ENCODE assay signal across 8 cellular contexts in genomic region chr1:248837045-248837793, GRCh38. TPM values are rescaled to one million over a fixed set of nuclear protein-coding genes. Genes with fewer than 3 reads are reported as not detected.
DNase-seq lines count a peak whose midpoint lies in the region; ATAC-seq and TF ChIP-seq lines count a peak whose summit lies in the region.

No MANE protein-coding gene starts in this region.

- no peak for TF ChIP-seq RAD21 in HCT116 (IDR thresholded peaks at IDR 0.05; ENCODE audit: low read depth)

- TF ChIP-seq POLR2A in HCT116 (IDR thresholded peaks at IDR 0.05; ENCODE audit: borderline replicate concordance, extremely low read depth, insufficient read depth, insufficient read length), result no peak

- CTCF ChIA-PET in AG04450 (lab: Charles Lee), result interaction anchor here (1.3 to 1.8 kb wide), 2 partner anchors 10 to 11 kb away, joined by 3 to 16 read pairs; no protein-coding TSS in a partner anchor
- CTCF ChIA-PET in HCT116 (lab: Charles Lee), result interaction anchor here (1.0 to 2.9 kb wide), 5 partner anchors 9 to 141 kb away, joined by 3 to 24 read pairs (median 6); partner anchors contain the start of genes SH3BP5L and ZNF692
- CTCF ChIA-PET in mammary epithelial cell (lab: Charles Lee; ENCODE audit: low non-redundant PET), result no interaction called here

- DNase-seq in AG04450 (ENCODE audit: low read depth, low spot score) (no peak), HCT116 (ENCODE audit: low read depth, low spot score) (no peak), mammary epithelial cell (no peak), GOT3 (lab: John Stamatoyannopoulos, UW) (no peak)

- H3K27ac ChIP-seq in AG04450 (ENCODE audit: low read depth, low read length) (peak overlapping the region; percentile 21), HCT116 (ENCODE audit: low read depth, low read length) (peak overlapping the region; percentile 97), mammary epithelial cell (ENCODE audit: insufficient read depth, low read depth, low read length) (peak overlapping the region; percentile 12), mucosa of rectum (ENCODE audit: low read depth in 2 of 2, low read length in 2 of 2) (peak overlapping the region; percentile 100)

- WGBS in mammary epithelial cell (ENCODE audit: low coverage, missing lambda C conversion rate), result 60% methylated on average over 10 of the region's 11 CpGs

- intact Hi-C loops in HCT116 (cut with micrococcal nuclease), result no loop called here
- intact Hi-C loops in mammary epithelial cell (cut with micrococcal nuclease), result no loop called here

- H3K9ac ChIP-seq in HCT116 (ENCODE audit: low read length) (peak overlapping the region; percentile 88), mammary epithelial cell (ENCODE audit: insufficient read depth, low read length) (peak overlapping the region; percentile 30), mucosa of rectum (ENCODE audit: low read depth in 1 of 2, low read length in 2 of 2) (peak overlapping the region; percentile 89 to 100)

- H3K4me2 ChIP-seq in HCT116 (ENCODE audit: low read length) (peak overlapping the region; percentile 84), mammary epithelial cell (ENCODE audit: insufficient read depth, low read depth, low read length) (peak overlapping the region; percentile 94)

- no peak for TF ChIP-seq CTCF in AG04450 (IDR thresholded peaks at IDR 0.05; ENCODE audit: low read depth, low read length)
- TF ChIP-seq CTCF in HCT116 (IDR thresholded peaks at IDR 0.05 in 2 of 3, conservative IDR thresholded peaks at IDR 0.05 in 1 of 3; ENCODE audit: borderline replicate concordance in 1 of 3, insufficient read depth in 1 of 3, low read depth in 2 of 3, low read length in 2 of 3), result no peak
- TF ChIP-seq CTCF in mammary epithelial cell (conservative IDR thresholded peaks at IDR 0.05 in 1 of 2, IDR thresholded peaks at IDR 0.05 in 1 of 2; ENCODE audit: extremely low read depth in 1 of 2, insufficient read depth in 1 of 2, low read depth in 1 of 2, low read length in 2 of 2), result no peak

- H3K9me3 ChIP-seq in AG04450 (ENCODE audit: control insufficient read depth, insufficient read depth, low read length), result no peaks in the 10 kb centered on the region; the same call in 1 of the 2 replicates
- H3K9me3 ChIP-seq in HCT116 (ENCODE audit: control insufficient read depth in 1 of 2, insufficient read depth in 1 of 2, low read depth in 1 of 2, low read length in 2 of 2), result no peaks in the 10 kb centered on the region
- no peaks in the 10 kb centered on the region for H3K9me3 ChIP-seq in mammary epithelial cell (replicated peaks; ENCODE audit: insufficient read depth, low read length)
- H3K9me3 ChIP-seq in mucosa of rectum (ENCODE audit: control insufficient read depth in 2 of 2, low read length in 2 of 2), result no peaks in the 10 kb centered on the region

- H3K36me3 ChIP-seq in HCT116 (ENCODE audit: control insufficient read depth in 1 of 2, insufficient read depth in 2 of 2, low read length in 2 of 2) (no peaks in the 10 kb centered on the region), mammary epithelial cell (ENCODE audit: insufficient read depth, low read length) (no peaks in the 10 kb centered on the region), mucosa of rectum (ENCODE audit: control insufficient read depth in 2 of 2, insufficient read depth in 2 of 2, low read length in 2 of 2) (no peaks in the 10 kb centered on the region)

- in situ Hi-C loops in mammary epithelial cell (cut with MboI; ENCODE audit: low sequenced_read_pairs in 2 of 2), result no loop called here

- no peak for ATAC-seq in HCT116
- ATAC-seq in GM18867 (IDR thresholded peaks at IDR 0.05; ENCODE audit: unreplicated experiment), result no peak
- no peak for ATAC-seq in HG03097 (IDR thresholded peaks at IDR 0.05; ENCODE audit: low FRiP score, unreplicated experiment)
- no peak for ATAC-seq in esophagus mucosa

- peak overlapping the region; percentile 71 for H3K4me3 ChIP-seq in AG04450 (ENCODE audit: low read depth, low read length)
- peak overlapping the region; percentile 69 to 84 for H3K4me3 ChIP-seq in HCT116 (replicated peaks in 1 of 2; ENCODE audit: low read depth in 1 of 2, low read length in 2 of 2)
- H3K4me3 ChIP-seq in mammary epithelial cell (replicated peaks in 1 of 3; ENCODE audit: insufficient read depth in 1 of 3, low read depth in 2 of 3, low read length in 3 of 3), result peak overlapping the region; percentile 63 to 76 (median 66)
- H3K4me3 ChIP-seq in mucosa of rectum (ENCODE audit: low read length in 2 of 2), result peak overlapping the region; percentile 82 to 86

- RAD21 ChIA-PET in HCT116 (lab: Charles Lee; ENCODE audit: low non-redundant PET in 1 of 2, low total read pairs in 2 of 2, uncharacterized antibody in 2 of 2, unreplicated experiment in 2 of 2), result interaction anchor here in 1 of 2 experiments (1.1 kb wide), 1 partner anchor 11 kb away, joined by 4 read pairs; the partner anchor contains the start of gene SH3BP5L

- BruUV-seq in HCT116 (replicated peaks; lab: Mats Ljungman, UMichigan) (TSS peak; percentile 89), mammary epithelial cell (replicated peaks; lab: Mats Ljungman, UMichigan) (no TSS peak)

- dilution Hi-C loops in mammary epithelial cell (cut with HindIII; ENCODE audit: low sequenced_read_pairs), result no loop called here

- H4K20me1 ChIP-seq in HCT116 (ENCODE audit: insufficient read depth), result no peaks in the 10 kb centered on the region
- no peaks in the 10 kb centered on the region for H4K20me1 ChIP-seq in mammary epithelial cell (ENCODE audit: insufficient read depth, low read length)

- H3K4me1 ChIP-seq in HCT116 (ENCODE audit: control insufficient read depth in 1 of 2, insufficient read depth in 2 of 2, low read length in 2 of 2) (peaks cover 5 to 24% of the 10 kb centered on the region in 2 experiments; a peak in 3 of 4 replicates), mammary epithelial cell (ENCODE audit: insufficient read depth, low read length) (peaks cover 25% of the 10 kb centered on the region), mucosa of rectum (ENCODE audit: control insufficient read depth in 2 of 2, insufficient read depth in 2 of 2, low read length in 2 of 2) (peaks cover 10 to 11% of the 10 kb centered on the region in 2 donors)

- no peaks in the 10 kb centered on the region for H3K9me2 ChIP-seq in HCT116 (ENCODE audit: insufficient read depth)

- H3K79me2 ChIP-seq in HCT116 (ENCODE audit: insufficient read depth, low read length) (peaks cover 26% of the 10 kb centered on the region), mammary epithelial cell (ENCODE audit: insufficient read depth, low read length) (peaks cover 33% of the 10 kb centered on the region)

- H2AFZ ChIP-seq in HCT116 (ENCODE audit: low read depth, low read length, poor library complexity, severe bottlenecking), result no peak overlapping the region
- H2AFZ ChIP-seq in mammary epithelial cell (ENCODE audit: low read depth, low read length), result peak overlapping the region; percentile 92

- H3K27me3 ChIP-seq in AG04450 (ENCODE audit: control insufficient read depth, insufficient read depth, low read length) (no peaks in the 10 kb centered on the region), HCT116 (ENCODE audit: insufficient read depth, low read length) (no peaks in the 10 kb centered on the region), mammary epithelial cell (ENCODE audit: insufficient read depth, low read length) (no peaks in the 10 kb centered on the region), mucosa of rectum (ENCODE audit: control insufficient read depth in 2 of 2, insufficient read depth in 2 of 2, low read length in 2 of 2) (no peaks in the 10 kb centered on the region)

- POLR2A ChIA-PET in AG04450 (lab: Yijun Ruan, JAX), result interaction anchor here (0.8 to 2.9 kb wide), 7 partner anchors 8 to 89 kb away, joined by 3 to 27 read pairs (median 5); partner anchors contain the start of genes SH3BP5L and ZNF692
- POLR2A ChIA-PET in HCT116 (lab: Charles Lee), result interaction anchor here (0.8 to 4.4 kb wide), 6 partner anchors 9 to 70 kb away, joined by 3 to 49 read pairs (median 6); partner anchors contain the start of genes PGBD2, SH3BP5L and ZNF692

TF ChIP-seq in HCT116, 20 proteins besides CTCF, POLR2A, EP300 and RAD21 (continues in another document):
- TF ChIP-seq SRF (IDR thresholded peaks at IDR 0.05; ENCODE audit: low read depth) (no peak), CEBPB (IDR thresholded peaks at IDR 0.05; ENCODE audit: low read depth) (no peak), POLR2AphosphoS5 (IDR thresholded peaks at IDR 0.05; ENCODE audit: low read depth, low read length) (no peak), TCF7L2 (IDR thresholded peaks at IDR 0.05; ENCODE audit: borderline replicate concordance, extremely low read depth, insufficient read depth, insufficient read length) (no peak), EZH2phosphoT487 (IDR thresholded peaks at IDR 0.05; ENCODE audit: borderline replicate concordance) (no peak), YY1 (IDR thresholded peaks at IDR 0.05; ENCODE audit: extremely low read depth, insufficient replicate concordance, low read depth, low read length) (no peak), SIN3A (IDR thresholded peaks at IDR 0.05; ENCODE audit: low read depth) (no peak), ZNF274 (IDR thresholded peaks at IDR 0.05; ENCODE audit: low read depth, low read length) (no peak), FOSL1 (IDR thresholded peaks at IDR 0.05; ENCODE audit: low read depth) (no peak)

RNA-seq across cellular contexts. Expression of gene ZNF672, which starts 0.8 kb away (rescaled TPM):
- 9.1 and 10.9 TPM in 2 replicates for polyA plus RNA-seq in AG04450 (2011; rRNA removed)
- 9.2 and 14.7 TPM in 2 replicates for polyA minus RNA-seq in AG04450 (2011; rRNA and poly(A)+ RNA removed)
- 27.6 TPM for total RNA-seq in HCT116 (2021; ENCODE audit: unreplicated experiment)
- 24.7 and 29.4 TPM in 2 replicates for polyA plus RNA-seq in HCT116 (2012)
- total RNA-seq in mammary epithelial cell, result 10 to 100 TPM; 20.5 to 22.5 TPM
- 21.6 TPM for polyA plus RNA-seq in mammary epithelial cell
- polyA minus RNA-seq in mammary epithelial cell, result 27.4 TPM
- 16.8 TPM for total RNA-seq in esophagus mucosa

RNA-seq across cellular contexts. Expression of gene SH3BP5L, which starts 11.5 kb away (rescaled TPM):
- polyA plus RNA-seq in AG04450 (2011; rRNA removed), result 15.3 and 16.6 TPM in 2 replicates
- polyA minus RNA-seq in AG04450 (2011; rRNA and poly(A)+ RNA removed), result 17.7 and 21.6 TPM in 2 replicates
- 22.3 TPM for total RNA-seq in HCT116 (2021; ENCODE audit: unreplicated experiment)
- 11.9 and 15.1 TPM in 2 replicates for polyA plus RNA-seq in HCT116 (2012)
- total RNA-seq in mammary epithelial cell, result 10 to 100 TPM; 22.3 to 30.3 TPM
- 19.8 TPM for polyA plus RNA-seq in mammary epithelial cell
- 38.7 TPM for polyA minus RNA-seq in mammary epithelial cell
- 17.1 TPM for total RNA-seq in esophagus mucosa

RNA-seq across cellular contexts. Expression of gene ZNF692, which starts 21.7 kb away (rescaled TPM):
- 12.7 and 14.6 TPM in 2 replicates for polyA plus RNA-seq in AG04450 (2011; rRNA removed)
- 4.3 and 6.3 TPM in 2 replicates for polyA minus RNA-seq in AG04450 (2011; rRNA and poly(A)+ RNA removed)
- 76.2 TPM for total RNA-seq in HCT116 (2021; ENCODE audit: unreplicated experiment)
- 60.2 and 69.1 TPM in 2 replicates for polyA plus RNA-seq in HCT116 (2012)
- 10 to 100 TPM in 1 of 2 donors, 1 to 10 TPM in 1; 9.0 to 39.9 TPM for total RNA-seq in mammary epithelial cell
- polyA plus RNA-seq in mammary epithelial cell, result 27.9 TPM
- 21.7 TPM for polyA minus RNA-seq in mammary epithelial cell
- 16.6 TPM for total RNA-seq in esophagus mucosa

Comparison
In these comparisons a context has a peak if more than half of its experiments do, and no peak if none do; other contexts are left out.
1. H3K27ac ChIP-seq: peak in every context shown above with its lines; median percentile 100 in mucosa of rectum; 97 in HCT116; 21 in AG04450; 12 in mammary epithelial cell.
2. H3K9ac ChIP-seq: peak in every context shown above with its lines; median percentile 94 in mucosa of rectum; 88 in HCT116; 30 in mammary epithelial cell.